1 cellular context compared by ENCODE assay signal in the genomic region with DNA sequence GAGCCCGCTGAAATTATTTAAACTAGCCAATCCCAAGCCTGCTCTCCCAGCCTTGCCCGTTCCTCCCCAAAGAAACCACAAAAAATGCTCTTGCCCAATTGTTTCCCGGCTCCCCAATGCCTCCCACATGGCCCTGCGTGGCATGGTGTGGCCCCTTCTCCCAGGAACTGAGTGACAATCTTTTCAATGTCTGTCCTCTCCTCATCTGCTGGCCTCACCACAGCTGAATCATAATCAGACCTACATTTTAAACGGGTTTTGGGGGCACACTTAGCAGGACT.
TF ChIP-seq lines count a peak whose summit lies in the region.

No MANE protein-coding gene starts in this region.

TF ChIP-seq in GM23338, 12 proteins besides CTCF, POLR2A, EP300 and RAD21 (continued from another document):
- TF ChIP-seq, protein P1, sequence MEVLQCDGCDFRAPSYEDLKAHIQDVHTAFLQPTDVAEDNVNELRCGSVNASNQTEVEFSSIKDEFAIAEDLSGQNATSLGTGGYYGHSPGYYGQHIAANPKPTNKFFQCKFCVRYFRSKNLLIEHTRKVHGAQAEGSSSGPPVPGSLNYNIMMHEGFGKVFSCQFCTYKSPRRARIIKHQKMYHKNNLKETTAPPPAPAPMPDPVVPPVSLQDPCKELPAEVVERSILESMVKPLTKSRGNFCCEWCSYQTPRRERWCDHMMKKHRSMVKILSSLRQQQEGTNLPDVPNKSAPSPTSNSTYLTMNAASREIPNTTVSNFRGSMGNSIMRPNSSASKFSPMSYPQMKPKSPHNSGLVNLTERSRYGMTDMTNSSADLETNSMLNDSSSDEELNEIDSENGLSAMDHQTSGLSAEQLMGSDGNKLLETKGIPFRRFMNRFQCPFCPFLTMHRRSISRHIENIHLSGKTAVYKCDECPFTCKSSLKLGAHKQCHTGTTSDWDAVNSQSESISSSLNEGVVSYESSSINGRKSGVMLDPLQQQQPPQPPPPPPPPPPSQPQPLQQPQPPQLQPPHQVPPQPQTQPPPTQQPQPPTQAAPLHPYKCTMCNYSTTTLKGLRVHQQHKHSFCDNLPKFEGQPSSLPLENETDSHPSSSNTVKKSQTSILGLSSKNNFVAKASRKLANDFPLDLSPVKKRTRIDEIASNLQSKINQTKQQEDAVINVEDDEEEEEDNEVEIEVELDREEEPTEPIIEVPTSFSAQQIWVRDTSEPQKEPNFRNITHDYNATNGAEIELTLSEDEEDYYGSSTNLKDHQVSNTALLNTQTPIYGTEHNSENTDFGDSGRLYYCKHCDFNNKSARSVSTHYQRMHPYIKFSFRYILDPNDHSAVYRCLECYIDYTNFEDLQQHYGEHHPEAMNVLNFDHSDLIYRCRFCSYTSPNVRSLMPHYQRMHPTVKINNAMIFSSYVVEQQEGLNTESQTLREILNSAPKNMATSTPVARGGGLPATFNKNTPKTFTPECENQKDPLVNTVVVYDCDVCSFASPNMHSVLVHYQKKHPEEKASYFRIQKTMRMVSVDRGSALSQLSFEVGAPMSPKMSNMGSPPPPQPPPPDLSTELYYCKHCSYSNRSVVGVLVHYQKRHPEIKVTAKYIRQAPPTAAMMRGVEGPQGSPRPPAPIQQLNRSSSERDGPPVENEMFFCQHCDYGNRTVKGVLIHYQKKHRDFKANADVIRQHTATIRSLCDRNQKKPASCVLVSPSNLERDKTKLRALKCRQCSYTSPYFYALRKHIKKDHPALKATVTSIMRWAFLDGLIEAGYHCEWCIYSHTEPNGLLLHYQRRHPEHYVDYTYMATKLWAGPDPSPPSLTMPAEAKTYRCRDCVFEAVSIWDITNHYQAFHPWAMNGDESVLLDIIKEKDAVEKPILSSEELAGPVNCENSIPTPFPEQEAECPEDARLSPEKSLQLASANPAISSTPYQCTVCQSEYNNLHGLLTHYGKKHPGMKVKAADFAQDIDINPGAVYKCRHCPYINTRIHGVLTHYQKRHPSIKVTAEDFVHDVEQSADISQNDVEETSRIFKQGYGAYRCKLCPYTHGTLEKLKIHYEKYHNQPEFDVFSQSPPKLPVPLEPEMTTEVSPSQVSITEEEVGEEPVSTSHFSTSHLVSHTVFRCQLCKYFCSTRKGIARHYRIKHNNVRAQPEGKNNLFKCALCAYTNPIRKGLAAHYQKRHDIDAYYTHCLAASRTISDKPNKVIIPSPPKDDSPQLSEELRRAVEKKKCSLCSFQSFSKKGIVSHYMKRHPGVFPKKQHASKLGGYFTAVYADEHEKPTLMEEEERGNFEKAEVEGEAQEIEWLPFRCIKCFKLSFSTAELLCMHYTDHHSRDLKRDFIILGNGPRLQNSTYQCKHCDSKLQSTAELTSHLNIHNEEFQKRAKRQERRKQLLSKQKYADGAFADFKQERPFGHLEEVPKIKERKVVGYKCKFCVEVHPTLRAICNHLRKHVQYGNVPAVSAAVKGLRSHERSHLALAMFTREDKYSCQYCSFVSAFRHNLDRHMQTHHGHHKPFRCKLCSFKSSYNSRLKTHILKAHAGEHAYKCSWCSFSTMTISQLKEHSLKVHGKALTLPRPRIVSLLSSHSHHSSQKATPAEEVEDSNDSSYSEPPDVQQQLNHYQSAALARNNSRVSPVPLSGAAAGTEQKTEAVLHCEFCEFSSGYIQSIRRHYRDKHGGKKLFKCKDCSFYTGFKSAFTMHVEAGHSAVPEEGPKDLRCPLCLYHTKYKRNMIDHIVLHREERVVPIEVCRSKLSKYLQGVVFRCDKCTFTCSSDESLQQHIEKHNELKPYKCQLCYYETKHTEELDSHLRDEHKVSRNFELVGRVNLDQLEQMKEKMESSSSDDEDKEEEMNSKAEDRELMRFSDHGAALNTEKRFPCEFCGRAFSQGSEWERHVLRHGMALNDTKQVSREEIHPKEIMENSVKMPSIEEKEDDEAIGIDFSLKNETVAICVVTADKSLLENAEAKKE (CRISPR knock-in tag; IDR thresholded peaks at IDR 0.05) = no peak
- no peak for TF ChIP-seq NANOG (IDR thresholded peaks at IDR 0.05; ENCODE audit: borderline replicate concordance)
- TF ChIP-seq, protein P2, sequence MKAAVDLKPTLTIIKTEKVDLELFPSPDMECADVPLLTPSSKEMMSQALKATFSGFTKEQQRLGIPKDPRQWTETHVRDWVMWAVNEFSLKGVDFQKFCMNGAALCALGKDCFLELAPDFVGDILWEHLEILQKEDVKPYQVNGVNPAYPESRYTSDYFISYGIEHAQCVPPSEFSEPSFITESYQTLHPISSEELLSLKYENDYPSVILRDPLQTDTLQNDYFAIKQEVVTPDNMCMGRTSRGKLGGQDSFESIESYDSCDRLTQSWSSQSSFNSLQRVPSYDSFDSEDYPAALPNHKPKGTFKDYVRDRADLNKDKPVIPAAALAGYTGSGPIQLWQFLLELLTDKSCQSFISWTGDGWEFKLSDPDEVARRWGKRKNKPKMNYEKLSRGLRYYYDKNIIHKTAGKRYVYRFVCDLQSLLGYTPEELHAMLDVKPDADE (IDR thresholded peaks at IDR 0.05) = no peak
- TF ChIP-seq STAT1 (IDR thresholded peaks at IDR 0.05; ENCODE audit: unreplicated experiment) = no peak
- no peak for TF ChIP-seq JUNB (IDR thresholded peaks at IDR 0.05; ENCODE audit: unreplicated experiment)
- no peak for TF ChIP-seq CREB1 (CRISPR knock-in tag; IDR thresholded peaks at IDR 0.05; ENCODE audit: low read depth)
- no peak for TF ChIP-seq EZH2phosphoT487 (IDR thresholded peaks at IDR 0.05; ENCODE audit: unreplicated experiment)
- no peak for TF ChIP-seq EZH2 (IDR thresholded peaks at IDR 0.05; ENCODE audit: low read depth, unreplicated experiment)
- no peak for TF ChIP-seq POLR2AphosphoS5 (IDR thresholded peaks at IDR 0.05; ENCODE audit: low read depth)
